ENCODE assay signal across 10 cellular contexts in genomic region chr10:4941540-4942330, GRCh38. TPM values are rescaled to one million over a fixed set of nuclear protein-coding genes. Genes with fewer than 3 reads are reported as not detected.
A peak's percentile ranks its signal among the peaks of the same experiment; 100 is the strongest.
DNase-seq lines count a peak whose midpoint lies in the region; ATAC-seq and TF ChIP-seq lines count a peak whose summit lies in the region.
"Had no signal": no experiment of that assay in that cellular context is flagged by ENCODE, and none has a peak within 500 bp of the region (broad histone marks: within the 10 kb centered on the region; RNA-seq: fewer than 3 reads in every experiment).

No MANE protein-coding gene starts in this region.

- peaks cover 29% of the 10 kb centered on the region for H3F3A ChIP-seq in GM23248 (ENCODE audit: insufficient read depth)

- TF ChIP-seq EP300 in gastroesophageal sphincter (IDR thresholded peaks at IDR 0.05), result no peak

- peaks cover 59% of the 10 kb centered on the region for H3K4me1 ChIP-seq in GM23248 (ENCODE audit: insufficient read depth)
- H3K4me1 ChIP-seq in gastroesophageal sphincter, result peaks cover 19 to 57% (median 31%) of the 10 kb centered on the region in 3 donors
- H3K4me1 ChIP-seq in HAP-1, result peaks cover 26% of the 10 kb centered on the region

- DNase-seq in GM23248 (peak; percentile 38), SW480 (ENCODE audit: low spot score) (peak; percentile 2), renal cortical epithelial cell (ENCODE audit: low read depth) (peak; percentile 43), HAP-1 (ENCODE audit: low spot score in 2 of 2) (no peak), GM13977 (ENCODE audit: low spot score) (no peak)
- no peak for DNase-seq in stimulated activated CD4-positive, alpha-beta T cell treated with anti-CD3 and anti-CD28 coated beads, Interleukin-4, amount 100 ng/mL, for 4 hours
- DNase-seq: activated T-cell treated with anti-CD3 and anti-CD28 coated beads, Interleukin-2, amount 50 U/mL, for 72 hours had no signal

- in situ Hi-C loops in GM23248 (cut with MboI) (no loop called here), HAP-1 (cut with MboI; ENCODE audit: low sequenced_read_pairs) (no loop called here), GM13977 (cut with MboI; ENCODE audit: low pct_unique_long_range_greater_than_20kb, low sequenced_read_pairs, unreplicated experiment) (no loop called here)

- 48% methylated on average over 5 of the region's 5 CpGs for WGBS in GM23248 (ENCODE audit: low coverage in 1 of 2, low lambda C conversion rate in 2 of 2, missing lambda C conversion rate in 2 of 2), 2 experiments
- WGBS in gastroesophageal sphincter (ENCODE audit: low coverage in 1 of 2), 2 donors, result 52 to 80% methylated on average over 3 of the region's 5 CpGs

- peak overlapping the region; percentile 49 for H2AFZ ChIP-seq in GM23248

- no peaks in the 10 kb centered on the region for H3K9me3 ChIP-seq in GM23248 (ENCODE audit: low read depth)
- H3K9me3 ChIP-seq in gastroesophageal sphincter, result no peaks in the 10 kb centered on the region
- no peaks in the 10 kb centered on the region for H3K9me3 ChIP-seq in HAP-1

- TF ChIP-seq CTCF in gastroesophageal sphincter (IDR thresholded peaks at IDR 0.05), result no peak
- no peak for TF ChIP-seq CTCF in GM13977 (IDR thresholded peaks at IDR 0.05; ENCODE audit: extremely low read depth, insufficient read depth, missing control alignments)

- no peaks in the 10 kb centered on the region for H3K9me2 ChIP-seq in GM23248 (ENCODE audit: insufficient read depth)

- H3K9ac ChIP-seq in GM23248, result peak overlapping the region; percentile 60

- H3K4me2 ChIP-seq in GM23248 (ENCODE audit: unreplicated experiment), result peak overlapping the region; percentile 49

- H3K36me3 ChIP-seq in GM23248 (ENCODE audit: low read depth) (no peaks in the 10 kb centered on the region), gastroesophageal sphincter (no peaks in the 10 kb centered on the region), HAP-1 (replicated peaks) (no peaks in the 10 kb centered on the region)

- no peak overlapping the region for H3K4me3 ChIP-seq in GM23248
- no peak overlapping the region for H3K4me3 ChIP-seq in gastroesophageal sphincter
- no peak overlapping the region for H3K4me3 ChIP-seq in HAP-1

- H3K27me3 ChIP-seq in GM23248 (replicated peaks; ENCODE audit: insufficient read depth) (no peaks in the 10 kb centered on the region), gastroesophageal sphincter (no peaks in the 10 kb centered on the region), HAP-1 (ENCODE audit: low read depth) (no peaks in the 10 kb centered on the region)

- no peaks in the 10 kb centered on the region for H3K79me2 ChIP-seq in GM23248 (ENCODE audit: insufficient read depth)

- no peaks in the 10 kb centered on the region for H4K20me1 ChIP-seq in GM23248 (ENCODE audit: insufficient read depth)

- TF ChIP-seq POLR2A in gastroesophageal sphincter (IDR thresholded peaks at IDR 0.05), result no peak

- peak overlapping the region; percentile 90 for H3K27ac ChIP-seq in GM23248
- H3K27ac ChIP-seq in gastroesophageal sphincter, result peak overlapping the region; percentile 66 to 83 (median 80)

- ATAC-seq in gastroesophageal sphincter (peak; percentile 24), GM21390 (IDR thresholded peaks at IDR 0.05; ENCODE audit: unreplicated experiment) (no peak)
- ATAC-seq: activated T-cell treated with anti-CD3 and anti-CD28 coated beads, Interleukin-2, amount 50 U/mL, for 72 hours had no signal

RNA-seq across cellular contexts. Expression of gene AKR1C1, which starts 21.5 kb away (rescaled TPM):
- total RNA-seq in GM23248 (2014; rRNA removed; shearing (Covaris generic)), result 23.8 and 39.4 TPM in 2 replicates
- polyA plus RNA-seq in GM23248 (2016; fragmentation: Nextera tagmentation; extraction: Ambion mirVana), result 43.9 and 44.5 TPM in 2 replicates
- total RNA-seq in gastroesophageal sphincter (100 to 1,000 TPM in 3 of 4 donors, 10 to 100 TPM in 1; 81.9 to 307 (median 222) TPM), renal cortical epithelial cell (5.5 and 6.6 TPM in 2 replicates)
- polyA plus RNA-seq: IgD-negative memory B cell had no signal

Comparison
In these comparisons a context has a peak if more than half of its experiments do, and no peak if none do; other contexts are left out.
1. DNase-seq: peak in GM23248 (single experiment), SW480 (single experiment) and renal cortical epithelial cell (single experiment); none in HAP-1 (0 of 2), stimulated activated CD4-positive, alpha-beta T cell treated with anti-CD3 and anti-CD28 coated beads, Interleukin-4, amount 100 ng/mL, for 4 hours (0 of 2) and GM13977 (single experiment).